14 cellular contexts compared by ENCODE assay signal in the genomic region with DNA sequence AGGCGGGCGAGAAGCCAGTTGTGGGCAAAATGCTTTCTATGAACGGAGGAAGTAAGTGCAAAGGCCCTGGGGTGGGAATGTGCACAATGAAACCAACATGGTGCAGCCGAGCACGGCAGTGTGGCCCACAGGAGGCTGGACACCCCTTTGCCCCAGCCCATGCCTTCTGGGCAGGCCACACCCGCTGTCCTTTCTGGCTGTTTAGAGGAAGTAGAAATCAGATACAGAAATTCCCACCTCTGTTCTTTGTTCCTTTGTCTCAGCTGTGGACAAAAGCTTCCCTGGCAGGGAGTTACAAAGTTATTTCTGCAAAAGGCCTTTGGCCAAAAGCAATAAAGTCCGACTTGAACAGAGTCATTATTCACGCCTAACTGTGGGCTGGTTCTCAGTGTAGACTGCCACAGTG. TPM values are rescaled to one million over a fixed set of nuclear protein-coding genes. Genes with fewer than 3 reads are reported as not detected.
DNase-seq lines count a peak whose midpoint lies in the region; ATAC-seq and TF ChIP-seq lines count a peak whose summit lies in the region.
"Had no signal": no experiment of that assay in that cellular context is flagged by ENCODE, and none has a peak within 500 bp of the region (broad histone marks: within the 10 kb centered on the region; RNA-seq: fewer than 3 reads in every experiment).

No MANE protein-coding gene starts in this region.

- ATAC-seq in right cardiac atrium (peak; percentile 80 to 89), HG03039 (IDR thresholded peaks at IDR 0.05; ENCODE audit: unreplicated experiment) (no peak)
- ATAC-seq: naive thymus-derived CD8-positive, alpha-beta T cell had no signal

- H3K4me3 Mint-ChIP-seq in progenitor cell of endocrine pancreas (ENCODE audit: low read depth), result no peak overlapping the region
- H3K4me3 Mint-ChIP-seq: naive thymus-derived CD8-positive, alpha-beta T cell had no signal

- peaks cover 5% of the 10 kb centered on the region for H3K9me3 Mint-ChIP-seq in progenitor cell of endocrine pancreas (ENCODE audit: low read depth)

- in situ Hi-C loops in Caki2 (cut with HindIII; ENCODE audit: low pct_unique_long_range_greater_than_20kb, low sequenced_read_pairs), result no loop called here

- peaks cover 6% of the 10 kb centered on the region for H3K4me1 ChIP-seq in right cardiac atrium (ENCODE audit: control insufficient read depth, insufficient read depth, low read length)

- WGBS in right cardiac atrium, result 71% methylated on average over 8 of the region's 8 CpGs

- peaks cover 11% of the 10 kb centered on the region for H3K4me1 Mint-ChIP-seq in progenitor cell of endocrine pancreas (ENCODE audit: low read depth)

- DNase-seq in Caki2 (ENCODE audit: low read depth) (peak; percentile 19), right cardiac atrium (peak; percentile 62 to 85 (median 79)), progenitor cell of endocrine pancreas (ENCODE audit: low spot score, unreplicated experiment) (no peak), SHP77 (lab: John Stamatoyannopoulos, UW) (no peak), T1000 (lab: John Stamatoyannopoulos, UW) (no peak), NCI-H345 (lab: John Stamatoyannopoulos, UW) (no peak)
- DNase-seq: activated CD4-positive, CD25-positive, alpha-beta regulatory T cell treated with anti-CD3 and anti-CD28 coated beads, Interleukin-2, amount 50 U/mL, for 72 hours; activated T-cell treated with anti-CD3 and anti-CD28 coated beads, Interleukin-2, amount 50 U/mL, for 1 hour; HCEC 1CT; naive thymus-derived CD8-positive, alpha-beta T cell; tibial artery had no signal

- H3K4me3 ChIP-seq in right cardiac atrium (ENCODE audit: low read length), result no peak overlapping the region
- H3K4me3 ChIP-seq: adrenal gland, tibial artery had no signal

- peaks cover 13% of the 10 kb centered on the region for H3K36me3 Mint-ChIP-seq in progenitor cell of endocrine pancreas (ENCODE audit: insufficient read depth)

- H3K27ac Mint-ChIP-seq in progenitor cell of endocrine pancreas, result peak overlapping the region; percentile 9

- no peak for TF ChIP-seq CTCF in progenitor cell of endocrine pancreas (IDR thresholded peaks at IDR 0.05; ENCODE audit: unreplicated experiment)

- H3K27ac ChIP-seq in cingulate gyrus (ENCODE audit: low read depth, low read length) (peak overlapping the region; percentile 65), right cardiac atrium (ENCODE audit: low read length) (peak overlapping the region; percentile 42)
- H3K27ac ChIP-seq: tibial artery had no signal

- peaks cover 2% of the 10 kb centered on the region for H3K9me3 ChIP-seq in right cardiac atrium (ENCODE audit: control insufficient read depth, low read length)
- H3K9me3 ChIP-seq: adrenal gland, tibial artery had no signal

- intact Hi-C loops in right cardiac atrium (cut with DNase I), result loop anchor here in 1 of 4 donors (10.0 kb wide), 1 partner anchor 99 kb away; no protein-coding TSS in a partner anchor

- H3K27me3 Mint-ChIP-seq in progenitor cell of endocrine pancreas, result no peaks in the 10 kb centered on the region

- H3K27me3 ChIP-seq in right cardiac atrium (ENCODE audit: control insufficient read depth, insufficient read depth), result no peaks in the 10 kb centered on the region
- H3K27me3 ChIP-seq: adrenal gland, tibial artery had no signal

RNA-seq across cellular contexts. Expression of a gene that starts 11.9 kb away (rescaled TPM):
- 4.3 and 6.0 TPM in 2 replicates for total RNA-seq in Caki2 (2014; rRNA removed; shearing (Covaris generic); ENCODE audit: low replicate concordance)
- total RNA-seq in right cardiac atrium (10 to 100 TPM; 28.4 to 59.1 (median 48.4) TPM), progenitor cell of endocrine pancreas (94.5 and 104 TPM in 2 replicates)
- polyA plus RNA-seq in right cardiac atrium, result 25.4 TPM

Comparison
In these comparisons a context has a peak if more than half of its experiments do, and no peak if none do; other contexts are left out.
1. DNase-seq: peak in Caki2 (single experiment) and right cardiac atrium (3 of 3); none in progenitor cell of endocrine pancreas (single experiment), SHP77 (0 of 2), T1000 (single experiment) and NCI-H345 (single experiment).